Comparison of ENCODE assay signal across 1 cellular context in genomic region chr7:40551685-40552576, GRCh38.
TF ChIP-seq lines count a peak whose summit lies in the region.

No MANE protein-coding gene starts in this region.

TF ChIP-seq in K562, 482 proteins besides CTCF, POLR2A, EP300 and RAD21 (continued from another document and continues in another):
- TF ChIP-seq ZNF384 (IDR thresholded peaks at IDR 0.05; ENCODE audit: low read depth, low read length) (no peak), KLF10 (CRISPR knock-in tag; IDR thresholded peaks at IDR 0.05) (no peak), CUX1 (CRISPR knock-in tag; IDR thresholded peaks at IDR 0.05) (no peak), ZNF655 (CRISPR knock-in tag; IDR thresholded peaks at IDR 0.05) (no peak), NFATC3 (IDR thresholded peaks at IDR 0.05) (no peak), ZNF785 (CRISPR knock-in tag; IDR thresholded peaks at IDR 0.05) (no peak), ZNF184 (CRISPR knock-in tag; IDR thresholded peaks at IDR 0.05) (no peak), ZNF407 (IDR thresholded peaks at IDR 0.05; ENCODE audit: low read depth) (no peak), ZNF12 (CRISPR knock-in tag; IDR thresholded peaks at IDR 0.05) (no peak), ZNF592 (IDR thresholded peaks at IDR 0.05) (no peak), GABPB1 (CRISPR knock-in tag; IDR thresholded peaks at IDR 0.05) (no peak), ILK (tag; IDR thresholded peaks at IDR 0.05; ENCODE audit: borderline replicate concordance, low read depth) (no peak), ZNF408 (CRISPR knock-in tag; IDR thresholded peaks at IDR 0.05; ENCODE audit: low read depth) (no peak), MAFF (IDR thresholded peaks at IDR 0.05; ENCODE audit: low read length) (peak; percentile 69; the same call in 1 of the 2 replicates), GATAD2A (IDR thresholded peaks at IDR 0.05) (no peak), POLR2G (IDR thresholded peaks at IDR 0.05; ENCODE audit: low read depth, low read length) (no peak), TAF9B (IDR thresholded peaks at IDR 0.05; ENCODE audit: partially characterized antibody) (no peak), RBM25 (IDR thresholded peaks at IDR 0.05; ENCODE audit: low read depth, low read length, severe bottlenecking) (no peak), CEBPB (tag; IDR thresholded peaks at IDR 0.05) (peak; percentile 59), CXXC5 (CRISPR knock-in tag; IDR thresholded peaks at IDR 0.05) (no peak), DDX20 (tag; IDR thresholded peaks at IDR 0.05; ENCODE audit: low read depth) (0 out of 2 replicates have a peak, but pooled peaks have one; percentile 36), MCM5 (IDR thresholded peaks at IDR 0.05; ENCODE audit: low read depth) (no peak), PHB2 (IDR thresholded peaks at IDR 0.05; ENCODE audit: low read depth) (no peak), PCBP2 (IDR thresholded peaks at IDR 0.05; ENCODE audit: low read depth, low read length, poor library complexity, severe bottlenecking) (no peak), ZNF224 (CRISPR knock-in tag; IDR thresholded peaks at IDR 0.05) (no peak), RBM34 (IDR thresholded peaks at IDR 0.05; ENCODE audit: borderline replicate concordance, insufficient read depth, low read length) (no peak), ZNF318 (IDR thresholded peaks at IDR 0.05; ENCODE audit: borderline replicate concordance in 1 of 2, low read depth in 1 of 2) (no peak)
